In the genomic region with DNA sequence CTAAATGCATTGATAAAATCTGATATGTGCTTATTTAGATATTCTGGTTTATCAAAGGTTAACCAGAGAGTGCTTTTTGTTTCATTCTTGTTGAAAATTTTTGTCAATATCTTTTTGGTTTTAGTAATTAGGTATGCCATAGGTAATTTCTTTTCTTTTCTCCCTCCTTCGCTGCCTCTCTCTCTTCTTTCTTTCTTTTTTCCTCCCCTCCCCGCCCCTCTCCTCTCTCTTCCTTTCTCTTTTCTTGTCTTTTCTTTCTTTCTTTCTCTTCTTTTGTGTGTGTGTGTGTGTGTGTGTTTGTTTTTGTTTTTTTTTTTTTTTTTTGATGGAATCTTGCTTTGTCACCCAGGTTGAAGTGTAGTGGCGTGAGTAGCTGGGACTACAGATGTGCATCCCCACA, we compare ENCODE assay signal across 15 cellular contexts. TPM values are rescaled to one million over a fixed set of nuclear protein-coding genes. Genes with fewer than 3 reads are reported as not detected.
DNase-seq lines count a peak whose midpoint lies in the region; ATAC-seq and TF ChIP-seq lines count a peak whose summit lies in the region.
"Had no signal": no experiment of that assay in that cellular context is flagged by ENCODE, and none has a peak within 500 bp of the region (broad histone marks: within the 10 kb centered on the region; RNA-seq: fewer than 3 reads in every experiment).

No MANE protein-coding gene starts in this region.

- H3K4me1 ChIP-seq in SJSA1 (replicated peaks), result peaks cover 73% of the 10 kb centered on the region
- H3K4me1 ChIP-seq in foreskin keratinocyte, result peaks cover 58% of the 10 kb centered on the region
- peaks cover 59% of the 10 kb centered on the region for H3K4me1 ChIP-seq in skeletal muscle satellite cell (ENCODE audit: control insufficient read depth, insufficient read depth, low read length)
- no peaks in the 10 kb centered on the region for H3K4me1 ChIP-seq in BE2C

- H3K9me3 Mint-ChIP-seq in T-helper 2 cell treated with Interferon-gamma antibody and Interleukin-4, amounts not matched to agents 5 μg/mL and 100 μg/mL, for 36 hours, result no peaks in the 10 kb centered on the region
- H3K9me3 Mint-ChIP-seq: naive thymus-derived CD8-positive, alpha-beta T cell had no signal

- DNase-seq in T-helper 2 cell treated with Interferon-gamma antibody and Interleukin-4, amounts not matched to agents 5 μg/mL and 100 μg/mL, for 36 hours (ENCODE audit: low spot score), result no peak
- DNase-seq in T-helper 2 cell, result no peak
- no peak for DNase-seq in SJSA1 (ENCODE audit: low read depth in 1 of 2, low spot score in 2 of 2)
- no peak for DNase-seq in foreskin keratinocyte
- no peak for DNase-seq in BE2C
- no peak for DNase-seq in Kasumi-1 (lab: John Stamatoyannopoulos, UW)
- DNase-seq in NCI-H774 (lab: John Stamatoyannopoulos, UW), result no peak
- DNase-seq: DMS 273 treated with DMSO at 0.1 percent for 48 hours; gastrocnemius medialis; kidney; naive thymus-derived CD8-positive, alpha-beta T cell; NCI-H446 treated with DMSO at 0.1 percent for 48 hours; small intestine; testis had no signal

- H3K36me3 ChIP-seq in SJSA1 (no peaks in the 10 kb centered on the region), skeletal muscle satellite cell (ENCODE audit: insufficient read depth, low read length) (no peaks in the 10 kb centered on the region), BE2C (no peaks in the 10 kb centered on the region)
- H3K36me3 ChIP-seq: gastrocnemius medialis had no signal

- TF ChIP-seq CTCF in foreskin keratinocyte (conservative IDR thresholded peaks at IDR 0.05) (no peak), BE2C (IDR thresholded peaks at IDR 0.05; ENCODE audit: low read depth, low read length) (no peak)

- H3K27ac Mint-ChIP-seq in T-helper 2 cell treated with Interferon-gamma antibody and Interleukin-4, amounts not matched to agents 5 μg/mL and 100 μg/mL, for 36 hours, result peak overlapping the region; percentile 84

- peak overlapping the region; percentile 33 for H3K9ac ChIP-seq in skeletal muscle satellite cell (ENCODE audit: low read depth, low read length)

- peak overlapping the region; percentile 46; the same call in 1 of the 2 replicates for H3K27ac ChIP-seq in SJSA1
- H3K27ac ChIP-seq in foreskin keratinocyte, result peak overlapping the region; percentile 67
- H3K27ac ChIP-seq: testis had no signal

- H3K4me3 Mint-ChIP-seq in T-helper 2 cell treated with Interferon-gamma antibody and Interleukin-4, amounts not matched to agents 5 μg/mL and 100 μg/mL, for 36 hours, result peak overlapping the region; percentile 54
- H3K4me3 Mint-ChIP-seq: naive thymus-derived CD8-positive, alpha-beta T cell had no signal

- H3K27me3 ChIP-seq in SJSA1 (replicated peaks) (no peaks in the 10 kb centered on the region), foreskin keratinocyte (no peaks in the 10 kb centered on the region), skeletal muscle satellite cell (ENCODE audit: control insufficient read depth, insufficient read depth, low read length) (no peaks in the 10 kb centered on the region), BE2C (no peaks in the 10 kb centered on the region)
- H3K27me3 ChIP-seq: gastrocnemius medialis, testis had no signal

- no peak for ATAC-seq in foreskin keratinocyte
- ATAC-seq: gastrocnemius medialis; naive thymus-derived CD8-positive, alpha-beta T cell had no signal

- no peaks in the 10 kb centered on the region for H3K36me3 Mint-ChIP-seq in T-helper 2 cell treated with Interferon-gamma antibody and Interleukin-4, amounts not matched to agents 5 μg/mL and 100 μg/mL, for 36 hours (ENCODE audit: low read depth)
- H3K36me3 Mint-ChIP-seq: naive thymus-derived CD8-positive, alpha-beta T cell had no signal

- no peaks in the 10 kb centered on the region for H3K27me3 Mint-ChIP-seq in T-helper 2 cell treated with Interferon-gamma antibody and Interleukin-4, amounts not matched to agents 5 μg/mL and 100 μg/mL, for 36 hours (ENCODE audit: low read depth)
- H3K27me3 Mint-ChIP-seq: naive thymus-derived CD8-positive, alpha-beta T cell had no signal

- H3K4me3 ChIP-seq in SJSA1 (no peak overlapping the region), skeletal muscle satellite cell (ENCODE audit: low read length) (no peak overlapping the region), BE2C (ENCODE audit: low read depth, low read length) (no peak overlapping the region)
- H3K4me3 ChIP-seq: gastrocnemius medialis, testis had no signal

- no peak overlapping the region for H3K4me2 ChIP-seq in skeletal muscle satellite cell (ENCODE audit: low read length)

- H3K9me3 ChIP-seq in SJSA1 (replicated peaks), result no peaks in the 10 kb centered on the region
- no peaks in the 10 kb centered on the region for H3K9me3 ChIP-seq in skeletal muscle satellite cell (replicated peaks; ENCODE audit: low read length)
- H3K9me3 ChIP-seq in BE2C, result no peaks in the 10 kb centered on the region
- H3K9me3 ChIP-seq: gastrocnemius medialis, testis had no signal

- peaks cover 73% of the 10 kb centered on the region for H3K4me1 Mint-ChIP-seq in T-helper 2 cell treated with Interferon-gamma antibody and Interleukin-4, amounts not matched to agents 5 μg/mL and 100 μg/mL, for 36 hours (ENCODE audit: low read depth)

RNA-seq across cellular contexts. Expression of gene MACF1, which starts 14.4 kb away (rescaled TPM):
- 147 and 211 TPM in 2 replicates for total RNA-seq in SJSA1 (2014; rRNA removed; shearing (Covaris generic))
- 138 and 151 TPM in 2 replicates for total RNA-seq in foreskin keratinocyte
- 37.4 and 38.0 TPM in 2 replicates for polyA plus RNA-seq in foreskin keratinocyte
- 124 and 151 TPM in 2 replicates for total RNA-seq in skeletal muscle satellite cell (2012; rRNA removed)
- polyA plus RNA-seq in BE2C (2012; ENCODE audit: insufficient read depth, insufficient read length, low read depth), result 24.3 TPM
